Comparison of ENCODE assay signal across 8 cellular contexts in the genomic region with DNA sequence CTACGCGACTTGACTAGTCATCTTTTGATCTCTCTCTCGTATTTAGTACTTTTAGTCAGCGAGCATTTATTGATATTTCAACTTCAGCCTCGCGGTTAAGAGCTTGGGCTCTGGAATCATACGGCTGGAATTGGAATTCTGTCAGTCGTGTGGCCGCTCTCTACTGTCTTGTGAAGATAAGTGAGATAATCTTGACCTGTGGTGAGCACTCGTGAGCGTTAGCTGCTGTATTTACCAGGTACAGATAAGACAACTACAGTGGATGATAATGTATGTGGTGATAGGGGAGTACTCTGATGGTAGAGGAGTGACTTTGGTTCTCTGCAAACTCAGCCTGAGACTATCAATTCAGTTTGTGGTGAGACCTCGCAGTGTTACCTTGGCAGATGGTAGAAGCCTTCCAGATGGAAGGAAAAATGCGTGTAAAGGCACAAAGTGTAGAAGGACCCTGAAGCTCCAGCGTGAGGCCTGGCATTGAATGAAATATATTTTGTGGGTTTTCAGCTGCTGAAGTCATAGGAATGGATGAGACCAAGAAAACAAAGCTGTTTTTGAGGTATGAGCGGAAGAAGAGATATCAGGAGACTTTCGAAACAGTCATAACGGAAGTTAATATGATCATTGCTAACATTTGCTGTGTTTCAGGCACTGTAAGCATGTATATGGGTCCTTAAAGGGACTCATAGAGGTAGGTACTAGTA. TPM values are rescaled to one million over a fixed set of nuclear protein-coding genes. Genes with fewer than 3 reads are reported as not detected.
DNase-seq lines count a peak whose midpoint lies in the region; ATAC-seq and TF ChIP-seq lines count a peak whose summit lies in the region.

No MANE protein-coding gene starts in this region.

- H3K9ac ChIP-seq in mucosa of stomach (ENCODE audit: low read length), result peak overlapping the region; percentile 70

- no peak overlapping the region for H3K27ac Mint-ChIP-seq in MCF 10A (ENCODE audit: low read depth, unreplicated experiment)

- no peaks in the 10 kb centered on the region for H4K20me1 ChIP-seq in PC-9 (ENCODE audit: insufficient read depth)

- peak overlapping the region; percentile 83 for H3K4me2 ChIP-seq in PC-9

- BruUV-seq in PC-9 (replicated peaks; lab: Mats Ljungman, UMichigan), result TSS peak; percentile 72
- TSS peak; percentile 59 for BruUV-seq in MCF 10A (replicated peaks; lab: Mats Ljungman, UMichigan)

- TF ChIP-seq CTCF in right atrium auricular region (IDR thresholded peaks at IDR 0.05), result no peak
- TF ChIP-seq CTCF in PC-9 (conservative IDR thresholded peaks at IDR 0.05), result no peak
- TF ChIP-seq CTCF in MCF 10A (IDR thresholded peaks at IDR 0.05; ENCODE audit: unreplicated experiment), result no peak

- no peak overlapping the region for H3K4me3 Mint-ChIP-seq in MCF 10A (ENCODE audit: unreplicated experiment)

- POLR2A ChIA-PET in PC-9 (lab: Charles Lee; ENCODE audit: unreplicated experiment), result interaction anchor here (0.7 kb wide), 1 partner anchor 215 kb away, joined by 4 read pairs; the partner anchor contains the start of gene CUL5
- POLR2A ChIA-PET in MCF 10A (lab: Yijun Ruan, JAX), result interaction anchor here (0.6 to 3.7 kb wide), 24 partner anchors 8 to 441 kb away, joined by 3 to 25 read pairs (median 5); partner anchors contain the start of genes ACAT1, CUL5, DDX10 and EXPH5

- peaks cover 17% of the 10 kb centered on the region for H3F3A ChIP-seq in PC-9 (ENCODE audit: insufficient read depth, low read depth)

- no peaks in the 10 kb centered on the region for H3K9me2 ChIP-seq in PC-9 (ENCODE audit: insufficient read depth)

- DNase-seq in right atrium auricular region (ENCODE audit: low spot score) (no peak), Right ventricle myocardium superior (no peak), PC-9 (no peak), MCF 10A (ENCODE audit: unreplicated experiment) (peak; percentile 13), germinal center (ENCODE audit: low spot score) (no peak), AG20443 (ENCODE audit: low spot score) (no peak)

- H3K4me1 ChIP-seq in right atrium auricular region (peaks cover 0 to 42% of the 10 kb centered on the region in 2 donors), PC-9 (replicated peaks; ENCODE audit: insufficient read depth) (peaks cover 36% of the 10 kb centered on the region), mucosa of stomach (ENCODE audit: control insufficient read depth, insufficient read depth, low read length) (peaks cover 15% of the 10 kb centered on the region)

- H3K4me3 ChIP-seq in right atrium auricular region (peak overlapping the region; percentile 67 to 79), PC-9 (peak overlapping the region; percentile 88), mucosa of stomach (ENCODE audit: low read length) (peak overlapping the region; percentile 64)

- H3K9me3 ChIP-seq in right atrium auricular region (no peaks in the 10 kb centered on the region), PC-9 (ENCODE audit: insufficient read depth, low read depth) (no peaks in the 10 kb centered on the region), mucosa of stomach (ENCODE audit: control insufficient read depth, low read length) (no peaks in the 10 kb centered on the region)

- intact Hi-C loops in Right ventricle myocardium superior (cut with DNase I) (no loop called here), PC-9 (cut with micrococcal nuclease; ENCODE audit: unreplicated experiment) (loop anchor here (2.0 to 5.0 kb wide), 4 partner anchors 103 to 431 kb away; partner anchors contain the start of genes ACAT1, C11orf65 and CUL5), MCF 10A (cut with micrococcal nuclease) (loop anchor here (2.0 kb wide), 3 partner anchors 101 to 431 kb away; partner anchors contain the start of gene C11orf65)

- H3K9me3 Mint-ChIP-seq in MCF 10A (ENCODE audit: unreplicated experiment), result no peaks in the 10 kb centered on the region

- H3K27me3 ChIP-seq in right atrium auricular region (no peaks in the 10 kb centered on the region), PC-9 (ENCODE audit: insufficient read depth, low read depth) (no peaks in the 10 kb centered on the region), mucosa of stomach (ENCODE audit: control insufficient read depth, insufficient read depth, low read length) (no peaks in the 10 kb centered on the region)

- H3K36me3 Mint-ChIP-seq in MCF 10A (ENCODE audit: insufficient read depth, unreplicated experiment), result peaks cover 26% of the 10 kb centered on the region

- no peak for ATAC-seq in Right ventricle myocardium superior (ENCODE audit: poor library complexity)
- peak; percentile 30 for ATAC-seq in HG02885 (IDR thresholded peaks at IDR 0.05; ENCODE audit: poor library complexity, unreplicated experiment)

- peaks cover 32% of the 10 kb centered on the region for H3K4me1 Mint-ChIP-seq in MCF 10A (ENCODE audit: insufficient read depth, unreplicated experiment)

- no peaks in the 10 kb centered on the region for H3K27me3 Mint-ChIP-seq in MCF 10A (ENCODE audit: insufficient read depth, unreplicated experiment)

- H3K79me2 ChIP-seq in PC-9 (ENCODE audit: low read depth), result peaks cover 69% of the 10 kb centered on the region

- H3K36me3 ChIP-seq in right atrium auricular region, result peaks cover 2% of the 10 kb centered on the region
- H3K36me3 ChIP-seq in PC-9 (ENCODE audit: low read depth), result peaks cover 5% of the 10 kb centered on the region; the same call in 1 of the 2 replicates
- no peaks in the 10 kb centered on the region for H3K36me3 ChIP-seq in mucosa of stomach (ENCODE audit: control insufficient read depth, insufficient read depth, low read length)

- H2AFZ ChIP-seq in PC-9, result peak overlapping the region; percentile 99

- peak overlapping the region; percentile 91 to 97 for H3K27ac ChIP-seq in right atrium auricular region
- peak overlapping the region; percentile 54 for H3K27ac ChIP-seq in PC-9

- CTCF ChIA-PET in PC-9 (lab: Charles Lee) (interaction anchor here (0.6 to 0.9 kb wide), 2 partner anchors 170 to 441 kb away, joined by 3 read pairs; partner anchors contain the start of gene DDX10), MCF 10A (lab: Yijun Ruan, JAX) (interaction anchor here (0.6 to 2.1 kb wide), 10 partner anchors 8 to 445 kb away, joined by 3 to 6 read pairs (median 4); no protein-coding TSS in a partner anchor)

RNA-seq across cellular contexts. Expression of gene ATM, which starts 0.7 kb away (rescaled TPM):
- total RNA-seq in right atrium auricular region (10 to 100 TPM; 29.3 to 29.8 TPM), Right ventricle myocardium superior (27.1 TPM), PC-9 (2021) (36.3 and 40.8 TPM in 2 replicates), MCF 10A (2022) (70.6 and 73.6 TPM in 2 replicates)

RNA-seq across cellular contexts. Expression of gene NPAT, which starts 1.2 kb away (rescaled TPM):
- total RNA-seq in right atrium auricular region, result 10 to 100 TPM; 10.6 to 12.7 TPM
- 6.9 TPM for total RNA-seq in Right ventricle myocardium superior
- total RNA-seq in PC-9 (2021), result 10.4 and 18.6 TPM in 2 replicates
- 10.2 and 11.0 TPM in 2 replicates for total RNA-seq in MCF 10A (2022)
